In genomic region chr5:149421834-149422233, GRCh38 we compare ENCODE assay signal across 15 cellular contexts. TPM values are rescaled to one million over a fixed set of nuclear protein-coding genes. Genes with fewer than 3 reads are reported as not detected.
DNase-seq lines count a peak whose midpoint lies in the region; ATAC-seq, FAIRE-seq and TF ChIP-seq lines count a peak whose summit lies in the region.
"Had no signal": no experiment of that assay in that cellular context is flagged by ENCODE, and none has a peak within 500 bp of the region (broad histone marks: within the 10 kb centered on the region; RNA-seq: fewer than 3 reads in every experiment).

No MANE protein-coding gene starts in this region.

- CTCF ChIA-PET in H1 (lab: Charles Lee; ENCODE audit: partially characterized antibody): interaction anchor here (0.7 to 8.7 kb wide), 12 partner anchors 8 to 105 kb away, joined by 3 to 133 read pairs (median 6); partner anchors contain the start of gene IL17B
- CTCF ChIA-PET in naive thymus-derived CD4-positive, alpha-beta T cell (lab: Charles Lee): interaction anchor here (1.1 to 1.3 kb wide), 4 partner anchors 9 to 135 kb away, joined by 3 to 8 read pairs (median 6); no protein-coding TSS in a partner anchor

- no peak overlapping the region for H4K91ac ChIP-seq in H1 (replicated peaks; ENCODE audit: insufficient read length, low read length)

- no peak overlapping the region for H4K5ac ChIP-seq in H1 (ENCODE audit: insufficient read length, low read depth, low read length)

- POLR2A ChIA-PET in H1 (lab: Charles Lee; ENCODE audit: partially characterized antibody): interaction anchor here (0.6 to 2.9 kb wide), 2 partner anchors 15 to 20 kb away, joined by 3 to 11 read pairs; no protein-coding TSS in a partner anchor
- POLR2A ChIA-PET in naive thymus-derived CD4-positive, alpha-beta T cell (lab: Charles Lee): interaction anchor here (0.7 kb wide), 1 partner anchor 1087 kb away, joined by 3 read pairs; no protein-coding TSS in a partner anchor

- H3K36me3 ChIP-seq in left ventricle myocardium inferior (peaks cover 18% of the 10 kb centered on the region), H1 (ENCODE audit: control insufficient read depth in 2 of 4, insufficient read depth in 4 of 4, low read length in 3 of 4) (no peaks in the 10 kb centered on the region), upper lobe of right lung (no peaks in the 10 kb centered on the region)
- H3K36me3 ChIP-seq in naive thymus-derived CD4-positive, alpha-beta T cell (ENCODE audit: control insufficient read depth in 2 of 3, insufficient read depth in 3 of 3, low read length in 3 of 3): no peaks in the 10 kb centered on the region
- H3K36me3 ChIP-seq: pancreas, thyroid gland had no signal

- H3K36me3 Mint-ChIP-seq in naive thymus-derived CD4-positive, alpha-beta T cell: no peaks in the 10 kb centered on the region
- no peaks in the 10 kb centered on the region for H3K36me3 Mint-ChIP-seq in stimulated activated memory B cell treated with anti-CD40 and anti-IgM and Interleukin-4, amounts not matched to agents 10 μg/mL and 1 μg/mL and 100 μg/mL, for 72 hours
- no peaks in the 10 kb centered on the region for H3K36me3 Mint-ChIP-seq in CD14-positive monocyte

- no peak overlapping the region for H2AFZ ChIP-seq in H1 (ENCODE audit: low read length)

- no peak overlapping the region for H2BK120ac ChIP-seq in H1 (replicated peaks; ENCODE audit: low read depth, low read length)

- DNase-seq in left ventricle myocardium inferior: no peak
- no peak for DNase-seq in Right ventricle myocardium inferior (ENCODE audit: missing footprints)
- no peak for DNase-seq in H1 (ENCODE audit: low read depth in 1 of 2, low spot score in 2 of 2)
- DNase-seq in naive thymus-derived CD4-positive, alpha-beta T cell: no peak
- DNase-seq in upper lobe of right lung: no peak
- DNase-seq in CD14-positive monocyte (ENCODE audit: low spot score): no peak
- DNase-seq in activated naive CD4-positive, alpha-beta T cell treated with anti-CD3 and anti-CD28 coated beads, Interleukin-2, amount 50 U/mL, for 16 hours: no peak
- DNase-seq: MM.1S, NCI-H510A, pancreas, SHP77, thyroid gland had no signal

- H3K4me3 ChIP-seq in left ventricle myocardium inferior: peak overlapping the region; percentile 67
- H3K4me3 ChIP-seq in H1 (ENCODE audit: extremely low read depth in 1 of 4, insufficient read depth in 2 of 4, low read depth in 3 of 4, low read length in 4 of 4): no peak overlapping the region
- H3K4me3 ChIP-seq in naive thymus-derived CD4-positive, alpha-beta T cell (ENCODE audit: low read length): no peak overlapping the region
- no peak overlapping the region for H3K4me3 ChIP-seq in upper lobe of right lung
- H3K4me3 ChIP-seq: pancreas, thyroid gland had no signal

- H3K23me2 ChIP-seq in H1 (ENCODE audit: low read depth, low read length): no peaks in the 10 kb centered on the region

- no peak overlapping the region for H3K9ac ChIP-seq in H1 (replicated peaks in 1 of 4; ENCODE audit: extremely low read depth in 1 of 4, low read depth in 3 of 4, low read length in 3 of 4)

- TF ChIP-seq RAD21 in H1 (IDR thresholded peaks at IDR 0.05 in 1 of 2, conservative IDR thresholded peaks at IDR 0.05 in 1 of 2; ENCODE audit: low read depth in 2 of 2, low read length in 2 of 2): no peak

- H3K23ac ChIP-seq in H1 (ENCODE audit: insufficient read length): no peak overlapping the region

- H2BK5ac ChIP-seq in H1 (ENCODE audit: low read depth, low read length): no peak overlapping the region

- no peak overlapping the region for H3K56ac ChIP-seq in H1 (replicated peaks; ENCODE audit: insufficient read length, low read depth, low read length)

- H3K4me1 Mint-ChIP-seq in naive thymus-derived CD4-positive, alpha-beta T cell: peaks cover 0 to 18% (median 11%) of the 10 kb centered on the region in 7 donors
- no peaks in the 10 kb centered on the region for H3K4me1 Mint-ChIP-seq in stimulated activated memory B cell treated with anti-CD40 and anti-IgM and Interleukin-4, amounts not matched to agents 10 μg/mL and 1 μg/mL and 100 μg/mL, for 72 hours
- peaks cover 30% of the 10 kb centered on the region for H3K4me1 Mint-ChIP-seq in CD14-positive monocyte

- H2BK12ac ChIP-seq in H1 (ENCODE audit: low read depth, low read length): 0 out of 2 replicates have a peak overlapping the region, but pooled peaks have one; percentile 50

- no peak overlapping the region for H3K4ac ChIP-seq in H1 (replicated peaks; ENCODE audit: insufficient read length, low read depth, low read length)

- no peak overlapping the region for H3K18ac ChIP-seq in H1 (ENCODE audit: extremely low read depth, low read length)

- whole genome bisulfite sequencing in H1 (ENCODE audit: extremely low coverage in 1 of 2, insufficient coverage in 1 of 2, insufficient read length in 1 of 2, insufficient replicate concordance in 2 of 2, low coverage in 1 of 2, low lambda C conversion rate in 2 of 2, missing lambda C conversion rate in 1 of 2), 2 experiments: 83% methylated on average over 5 of the region's 5 CpGs; no CpG with 5 or more reads in 1 of the 2 experiments

- H3K27ac Mint-ChIP-seq in naive thymus-derived CD4-positive, alpha-beta T cell: peak overlapping the region in 5 of 9 donors; percentile 13 to 84 (median 41)
- H3K27ac Mint-ChIP-seq in stimulated activated memory B cell treated with anti-CD40 and anti-IgM and Interleukin-4, amounts not matched to agents 10 μg/mL and 1 μg/mL and 100 μg/mL, for 72 hours: no peak overlapping the region
- H3K27ac Mint-ChIP-seq in CD14-positive monocyte: no peak overlapping the region

- H3K9me3 ChIP-seq in left ventricle myocardium inferior (replicated peaks): no peaks in the 10 kb centered on the region
- H3K9me3 ChIP-seq in H1 (ENCODE audit: insufficient read depth in 2 of 2, low read depth in 1 of 2, low read length in 1 of 2): no peaks in the 10 kb centered on the region
- no peaks in the 10 kb centered on the region for H3K9me3 ChIP-seq in naive thymus-derived CD4-positive, alpha-beta T cell (ENCODE audit: control insufficient read depth in 2 of 3, low read length in 3 of 3)
- H3K9me3 ChIP-seq in upper lobe of right lung: no peaks in the 10 kb centered on the region
- H3K9me3 ChIP-seq: pancreas, thyroid gland had no signal

- H3K4me3 Mint-ChIP-seq in naive thymus-derived CD4-positive, alpha-beta T cell: peak overlapping the region in 5 of 10 donors; percentile 12 to 61 (median 39)
- no peak overlapping the region for H3K4me3 Mint-ChIP-seq in stimulated activated memory B cell treated with anti-CD40 and anti-IgM and Interleukin-4, amounts not matched to agents 10 μg/mL and 1 μg/mL and 100 μg/mL, for 72 hours
- H3K4me3 Mint-ChIP-seq in CD14-positive monocyte: no peak overlapping the region

- no peaks in the 10 kb centered on the region for H3K27me3 ChIP-seq in left ventricle myocardium inferior (ENCODE audit: low read depth)
- H3K27me3 ChIP-seq in H1 (replicated peaks in 1 of 4; ENCODE audit: control insufficient read depth in 3 of 4, extremely low read depth in 1 of 4, insufficient read depth in 3 of 4, low read length in 3 of 4): no peaks in the 10 kb centered on the region
- H3K27me3 ChIP-seq in naive thymus-derived CD4-positive, alpha-beta T cell (ENCODE audit: control insufficient read depth in 2 of 2, insufficient read depth in 2 of 2, low read length in 2 of 2): no peaks in the 10 kb centered on the region
- H3K27me3 ChIP-seq in upper lobe of right lung: no peaks in the 10 kb centered on the region
- H3K27me3 ChIP-seq: pancreas, thyroid gland had no signal

- H3K4me1 ChIP-seq in left ventricle myocardium inferior: peaks cover 98% of the 10 kb centered on the region
- H3K4me1 ChIP-seq in H1 (replicated peaks in 1 of 4; ENCODE audit: control insufficient read depth in 3 of 4, insufficient read depth in 4 of 4, low read length in 3 of 4): peaks cover 15 to 35% (median 20%) of the 10 kb centered on the region in 4 experiments
- peaks cover 0 to 13% of the 10 kb centered on the region in 2 donors for H3K4me1 ChIP-seq in naive thymus-derived CD4-positive, alpha-beta T cell (ENCODE audit: control insufficient read depth in 2 of 2, insufficient read depth in 2 of 2, low read length in 2 of 2)
- H3K4me1 ChIP-seq in upper lobe of right lung: peaks cover 77% of the 10 kb centered on the region
- H3K4me1 ChIP-seq: pancreas had no signal

- H3K9me3 Mint-ChIP-seq in naive thymus-derived CD4-positive, alpha-beta T cell: no peaks in the 10 kb centered on the region
- no peaks in the 10 kb centered on the region for H3K9me3 Mint-ChIP-seq in stimulated activated memory B cell treated with anti-CD40 and anti-IgM and Interleukin-4, amounts not matched to agents 10 μg/mL and 1 μg/mL and 100 μg/mL, for 72 hours
- no peaks in the 10 kb centered on the region for H3K9me3 Mint-ChIP-seq in CD14-positive monocyte

- TF ChIP-seq CTCF in left ventricle myocardium inferior (IDR thresholded peaks at IDR 0.05; ENCODE audit: borderline replicate concordance): no peak
- no peak for TF ChIP-seq CTCF in H1 (IDR thresholded peaks at IDR 0.05; ENCODE audit: control extremely low read depth in 1 of 3, insufficient read depth in 1 of 3, low read depth in 1 of 3, low read length in 3 of 3)
- no peak for TF ChIP-seq CTCF in upper lobe of right lung (IDR thresholded peaks at IDR 0.05)
- TF ChIP-seq CTCF in CD14-positive monocyte (IDR thresholded peaks at IDR 0.05): no peak

- no peak for FAIRE-seq in H1 (lab: Jason Lieb, UNC)
- FAIRE-seq: islet of Langerhans, pancreas had no signal

- no peaks in the 10 kb centered on the region for H3K79me2 ChIP-seq in H1 (ENCODE audit: control insufficient read depth in 1 of 2, insufficient read depth in 2 of 2, low read length in 2 of 2)

- peak overlapping the region; percentile 95 for H3K27ac ChIP-seq in left ventricle myocardium inferior (replicated peaks)
- H3K27ac ChIP-seq in H1 (ENCODE audit: low read depth, low read length): no peak overlapping the region
- no peak overlapping the region for H3K27ac ChIP-seq in naive thymus-derived CD4-positive, alpha-beta T cell (ENCODE audit: low read depth, low read length)
- peak overlapping the region; percentile 83 for H3K27ac ChIP-seq in upper lobe of right lung
- H3K27ac ChIP-seq: epithelial cell of prostate, pancreas had no signal

- H2AK5ac ChIP-seq in H1 (ENCODE audit: low read depth, low read length): no peak overlapping the region

- H3K27me3 Mint-ChIP-seq in naive thymus-derived CD4-positive, alpha-beta T cell: no peaks in the 10 kb centered on the region
- peaks cover 71% of the 10 kb centered on the region for H3K27me3 Mint-ChIP-seq in stimulated activated memory B cell treated with anti-CD40 and anti-IgM and Interleukin-4, amounts not matched to agents 10 μg/mL and 1 μg/mL and 100 μg/mL, for 72 hours
- peaks cover 2 to 6% (median 2%) of the 10 kb centered on the region in 3 donors for H3K27me3 Mint-ChIP-seq in CD14-positive monocyte (ENCODE audit: low read depth in 3 of 3)

- no peaks in the 10 kb centered on the region for H3K79me1 ChIP-seq in H1 (ENCODE audit: low read depth, low read length)

- ATAC-seq in Right ventricle myocardium inferior: no peak
- ATAC-seq in naive thymus-derived CD4-positive, alpha-beta T cell: no peak
- ATAC-seq in upper lobe of right lung: no peak
- no peak for ATAC-seq in stimulated activated memory B cell treated with anti-CD40 and anti-IgM and Interleukin-4, amounts not matched to agents 10 μg/mL and 1 μg/mL and 100 μg/mL, for 72 hours

- TF ChIP-seq POLR2A in H1 (IDR thresholded peaks at IDR 0.05; ENCODE audit: control extremely low read depth in 1 of 2, low read depth in 2 of 2, low read length in 2 of 2): no peak

- H4K8ac ChIP-seq in H1 (ENCODE audit: extremely low read depth, insufficient read depth, low read length): no peak overlapping the region

- H4K20me1 ChIP-seq in H1 (replicated peaks in 1 of 2; ENCODE audit: control insufficient read depth in 1 of 2, insufficient read depth in 2 of 2, low read length in 2 of 2): no peaks in the 10 kb centered on the region

- no peak overlapping the region for H2BK20ac ChIP-seq in H1 (ENCODE audit: low read length)

- H2BK15ac ChIP-seq in H1 (ENCODE audit: low read length): no peak overlapping the region; the same call in 1 of the 2 replicates

- TF ChIP-seq EP300 in H1 (IDR thresholded peaks at IDR 0.05; ENCODE audit: borderline replicate concordance in 1 of 2, low read depth in 2 of 2, low read length in 2 of 2): no peak

- H3K14ac ChIP-seq in H1 (ENCODE audit: insufficient read length): no peak overlapping the region

- no peak overlapping the region for H3K4me2 ChIP-seq in H1 (ENCODE audit: insufficient read depth in 1 of 2, low read depth in 2 of 2, low read length in 2 of 2)

- intact Hi-C loops in left ventricle myocardium inferior (cut with micrococcal nuclease) (loop anchor here (5.0 kb wide), 1 partner anchor 35 kb away; no protein-coding TSS in a partner anchor), Right ventricle myocardium inferior (cut with DNase I) (loop anchor here (2.0 kb wide), 1 partner anchor 39 kb away; no protein-coding TSS in a partner anchor), upper lobe of right lung (cut with DNase I) (no loop called here), CD14-positive monocyte (cut with micrococcal nuclease) (no loop called here)
- intact Hi-C loops in naive thymus-derived CD4-positive, alpha-beta T cell (cut with micrococcal nuclease): loop anchor here in 1 of 2 donors (5.0 kb wide), 1 partner anchor 35 kb away; no protein-coding TSS in a partner anchor

RNA-seq across cellular contexts. Expression of gene IL17B, which starts 42.7 kb away (rescaled TPM):
- total RNA-seq in left ventricle myocardium inferior (not detected), Right ventricle myocardium inferior (not detected), upper lobe of right lung (not detected)
- total RNA-seq in H1 (2021; fragmentation: NEBNext Ultra II Directional; extraction: Animal tissue kit (Norgen Biotek cat#: 25700)): not detected in 2 replicates
- polyA plus RNA-seq in H1 (2011; rRNA removed) (0.18 TPM in 1 of 2 replicates, not detected in the other), CD14-positive monocyte (not detected)
- polyA plus RNA-seq in H1 (2011; cell fraction: cytosol; rRNA removed): not detected
- not detected for polyA plus RNA-seq in H1 (2011; cell fraction: nucleus; rRNA removed)
- polyA plus RNA-seq in H1 (2012, experiment 1 of 2): not detected in 4 replicates
- not detected for polyA plus RNA-seq in H1 (2012, experiment 2 of 2)
- not detected for polyA plus RNA-seq in H1 (2013, experiment 1 of 2)
- polyA plus RNA-seq in H1 (2013, experiment 2 of 2): not detected
- polyA minus RNA-seq in H1 (2011; rRNA and poly(A)+ RNA removed): not detected in 2 replicates
- polyA minus RNA-seq in H1 (2011; cell fraction: cytosol; rRNA and poly(A)+ RNA removed): not detected
- not detected for polyA minus RNA-seq in H1 (2011; cell fraction: nucleus; rRNA and poly(A)+ RNA removed)
- not detected for total RNA-seq in naive thymus-derived CD4-positive, alpha-beta T cell
- not detected for polyA plus RNA-seq in naive thymus-derived CD4-positive, alpha-beta T cell
- total RNA-seq: pancreas had no signal
- polyA plus RNA-seq: pancreas had no signal

Comparison
In these comparisons a context has a peak if more than half of its experiments do, and no peak if none do; other contexts are left out.
1. H3K27ac ChIP-seq: peak in left ventricle myocardium inferior (single experiment) and upper lobe of right lung (single experiment); none in H1 (single experiment) and naive thymus-derived CD4-positive, alpha-beta T cell (single experiment).
2. H3K27ac Mint-ChIP-seq: peak in naive thymus-derived CD4-positive, alpha-beta T cell (5 of 9); none in stimulated activated memory B cell treated with anti-CD40 and anti-IgM and Interleukin-4, amounts not matched to agents 10 μg/mL and 1 μg/mL and 100 μg/mL, for 72 hours (single experiment) and CD14-positive monocyte (0 of 7).
3. intact Hi-C loops: an anchor here in left ventricle myocardium inferior (5.0 kb wide) and Right ventricle myocardium inferior (2.0 kb wide); none called in upper lobe of right lung and CD14-positive monocyte.